In the genomic region with DNA sequence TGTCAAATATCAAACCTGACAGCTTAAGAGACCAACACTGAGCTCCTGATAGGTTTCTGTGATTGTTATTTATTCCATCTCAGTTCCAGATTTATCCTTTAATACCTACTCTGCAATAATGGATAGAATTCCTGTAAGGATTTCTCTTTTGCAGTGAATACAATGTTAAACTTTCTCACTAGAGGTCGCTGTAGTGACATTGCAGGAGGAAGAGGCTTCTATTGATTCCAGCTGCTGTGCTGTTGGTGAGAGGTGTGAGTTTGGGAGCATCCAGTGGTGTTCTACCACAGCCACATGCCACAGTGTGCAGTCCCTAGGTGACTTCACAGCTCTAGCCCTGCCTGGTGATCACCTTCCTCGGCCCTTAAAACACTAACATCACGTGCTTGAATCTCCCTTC, we compare ENCODE assay signal across 9 cellular contexts. TPM values are rescaled to one million over a fixed set of nuclear protein-coding genes. Genes with fewer than 3 reads are reported as not detected.
DNase-seq lines count a peak whose midpoint lies in the region; ATAC-seq and TF ChIP-seq lines count a peak whose summit lies in the region.
"Had no signal": no experiment of that assay in that cellular context is flagged by ENCODE, and none has a peak within 500 bp of the region (broad histone marks: within the 10 kb centered on the region; RNA-seq: fewer than 3 reads in every experiment).

No MANE protein-coding gene starts in this region.

- in situ Hi-C loops in astrocyte of the cerebellum (cut with HindIII; ENCODE audit: low sequenced_read_pairs): no loop called here

- TF ChIP-seq POLR2A in ovary (IDR thresholded peaks at IDR 0.05): no peak
- no peak for TF ChIP-seq POLR2A in thyroid gland (IDR thresholded peaks at IDR 0.05)

- no peak overlapping the region for H3K4me3 ChIP-seq in GM12865 (ENCODE audit: low read depth, low read length)
- H3K4me3 ChIP-seq in LNCaP clone FGC (ENCODE audit: low read depth, low read length): no peak overlapping the region
- H3K4me3 ChIP-seq in astrocyte of the cerebellum (ENCODE audit: low read depth, low read length): no peak overlapping the region
- H3K4me3 ChIP-seq in ovary: no peak overlapping the region
- H3K4me3 ChIP-seq in thyroid gland (replicated peaks in 1 of 3): no peak overlapping the region

- no peaks in the 10 kb centered on the region for H3K9me3 ChIP-seq in ovary
- no peaks in the 10 kb centered on the region for H3K9me3 ChIP-seq in thyroid gland

- TF ChIP-seq EP300 in ovary (IDR thresholded peaks at IDR 0.05): no peak

- 27 to 45% (median 31%) methylated on average over 3 of the region's 3 CpGs for WGBS in ovary, 3 donors
- WGBS in thyroid gland, 2 donors: 38 to 40% methylated on average over 2 to 3 of the region's 3 CpGs

- H3K36me3 ChIP-seq in ovary (no peaks in the 10 kb centered on the region), thyroid gland (no peaks in the 10 kb centered on the region)

- peak; percentile 0 for DNase-seq in GM12865 (ENCODE audit: low read depth)
- DNase-seq in LNCaP clone FGC (ENCODE audit: low read depth): no peak
- no peak for DNase-seq in astrocyte of the cerebellum (ENCODE audit: low read depth)
- DNase-seq in medulla oblongata (ENCODE audit: extremely low spot score): peak; percentile 7
- DNase-seq in ovary: no peak
- DNase-seq in thyroid gland: no peak
- DNase-seq in activated gamma-delta T cell (lab: John Stamatoyannopoulos, UW): no peak
- DNase-seq: T-helper 2 cell had no signal

- no peak for ATAC-seq in HG03520 (IDR thresholded peaks at IDR 0.05; ENCODE audit: unreplicated experiment)

- no peak overlapping the region for H3K27ac ChIP-seq in ovary
- H3K27ac ChIP-seq in thyroid gland: no peak overlapping the region

- TF ChIP-seq CTCF in GM12865 (IDR thresholded peaks at IDR 0.05; ENCODE audit: insufficient read depth, low read depth, low read length, missing control alignments): peak; percentile 23
- peak; percentile 49 for TF ChIP-seq CTCF in LNCaP clone FGC (IDR thresholded peaks at IDR 0.05; ENCODE audit: control insufficient read depth, extremely low read depth, insufficient read depth)
- TF ChIP-seq CTCF in astrocyte of the cerebellum (IDR thresholded peaks at IDR 0.05; ENCODE audit: low read depth, low read length, missing control alignments): peak; percentile 51
- TF ChIP-seq CTCF in ovary (IDR thresholded peaks at IDR 0.05): no peak
- TF ChIP-seq CTCF in thyroid gland (IDR thresholded peaks at IDR 0.05): no peak

- no peaks in the 10 kb centered on the region for H3K4me1 ChIP-seq in ovary (ENCODE audit: insufficient read depth)
- H3K4me1 ChIP-seq in thyroid gland: no peaks in the 10 kb centered on the region

- intact Hi-C loops in ovary (cut with DNase I) (no loop called here), thyroid gland (cut with DNase I) (no loop called here)

- no peaks in the 10 kb centered on the region for H3K27me3 ChIP-seq in ovary
- H3K27me3 ChIP-seq in thyroid gland: no peaks in the 10 kb centered on the region

RNA-seq across cellular contexts. Expression of a gene that starts 34.6 kb away (rescaled TPM):
- total RNA-seq in ovary: 1 to 10 TPM in 3 of 7 donors, under 1 TPM in 2, not detected in 2; 0.27 to 2.9 (median 1.1) TPM
- 10 to 100 TPM in 1 of 2 donors, under 1 TPM in 1; 0.61 to 10.1 TPM for polyA plus RNA-seq in ovary
- under 1 TPM in 2 of 4 donors, not detected in 2; 0.11 to 0.67 TPM for total RNA-seq in thyroid gland

Comparison
In these comparisons a context has a peak if more than half of its experiments do, and no peak if none do; other contexts are left out.
1. DNase-seq: peak in GM12865 (single experiment) and medulla oblongata (single experiment); none in LNCaP clone FGC (single experiment), astrocyte of the cerebellum (single experiment), ovary (0 of 5), thyroid gland (0 of 2) and activated gamma-delta T cell (single experiment).
2. CTCF ChIP-seq: peak in GM12865 (single experiment), LNCaP clone FGC (single experiment) and astrocyte of the cerebellum (single experiment); none in ovary (0 of 3) and thyroid gland (0 of 6).